8 cellular contexts compared by ENCODE assay signal in the genomic region with DNA sequence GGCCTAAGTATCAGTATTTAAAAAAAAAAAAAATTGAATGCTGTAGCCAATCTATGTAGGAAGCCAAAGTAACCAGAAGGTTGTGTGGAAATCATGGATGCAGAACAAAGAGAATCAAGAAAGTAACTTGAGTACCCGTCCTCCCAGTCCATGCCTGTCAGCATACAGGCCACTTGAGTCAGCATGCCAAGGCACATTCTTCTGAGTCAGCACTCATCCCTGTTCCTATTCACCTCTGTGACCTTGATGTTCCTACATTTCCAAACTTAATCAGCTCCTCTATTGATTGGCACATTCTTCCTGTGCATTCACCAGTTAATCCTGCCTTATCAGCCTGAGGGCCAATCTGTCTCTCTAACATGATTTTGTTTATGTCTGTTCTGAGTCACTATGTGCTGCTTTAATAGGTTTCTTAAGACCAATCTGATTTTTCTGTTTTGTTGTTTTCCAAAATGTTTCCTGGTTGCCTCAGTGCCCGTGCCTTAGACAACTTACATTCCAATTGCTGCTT.
DNase-seq lines count a peak whose midpoint lies in the region; ATAC-seq and TF ChIP-seq lines count a peak whose summit lies in the region.
"Had no signal": no experiment of that assay in that cellular context is flagged by ENCODE, and none has a peak within 500 bp of the region (broad histone marks: within the 10 kb centered on the region; RNA-seq: fewer than 3 reads in every experiment).

No MANE protein-coding gene starts in this region.

- H3K9ac ChIP-seq in skeletal muscle tissue (ENCODE audit: low read depth in 1 of 3, low read length in 3 of 3) = no peak overlapping the region

- no peaks in the 10 kb centered on the region for H3K36me3 ChIP-seq in HEK293 (ENCODE audit: control insufficient read depth in 2 of 2, insufficient read depth in 1 of 2, low read length in 2 of 2)
- H3K36me3 ChIP-seq in skeletal muscle tissue (ENCODE audit: control insufficient read depth in 3 of 3, insufficient read depth in 3 of 3, low read length in 3 of 3) = no peaks in the 10 kb centered on the region
- H3K36me3 ChIP-seq in testis (ENCODE audit: low read depth, missing control alignments) = no peaks in the 10 kb centered on the region

- POLR2A ChIA-PET in HEK293 (lab: Yijun Ruan, JAX) = no interaction called here
- POLR2A ChIA-PET in RWPE1 (lab: Yijun Ruan, JAX; ENCODE audit: low non-redundant PET) = no interaction called here

- H3K4me3 ChIP-seq in HEK293 (ENCODE audit: low read depth, low read length) (no peak overlapping the region), foreskin fibroblast (ENCODE audit: low read depth in 1 of 2, low read length in 2 of 2) (no peak overlapping the region), skeletal muscle tissue (ENCODE audit: low read length in 3 of 3) (no peak overlapping the region), testis (no peak overlapping the region)

- ATAC-seq in HG03469 (IDR thresholded peaks at IDR 0.05; ENCODE audit: unreplicated experiment) = no peak

- H3K27me3 ChIP-seq in skeletal muscle tissue (ENCODE audit: control insufficient read depth in 3 of 3, insufficient read depth in 3 of 3, low read length in 3 of 3) (no peaks in the 10 kb centered on the region), testis (no peaks in the 10 kb centered on the region)

- H3K4me1 ChIP-seq in HEK293 (ENCODE audit: control insufficient read depth, insufficient read depth, low read length) = no peaks in the 10 kb centered on the region
- peaks cover 5 to 10% (median 10%) of the 10 kb centered on the region in 3 donors for H3K4me1 ChIP-seq in skeletal muscle tissue (ENCODE audit: control insufficient read depth in 3 of 3, insufficient read depth in 3 of 3, low read length in 3 of 3)
- no peaks in the 10 kb centered on the region for H3K4me1 ChIP-seq in testis

- H3K9me3 ChIP-seq in HEK293 (ENCODE audit: control insufficient read depth, insufficient read depth, low read depth, low read length) (no peaks in the 10 kb centered on the region), skeletal muscle tissue (ENCODE audit: control insufficient read depth in 3 of 3, low read length in 3 of 3) (no peaks in the 10 kb centered on the region), testis (no peaks in the 10 kb centered on the region)

- TF ChIP-seq CTCF in HEK293 (tag by site-specific recombination; IDR thresholded peaks at IDR 0.05) (no peak), RWPE1 (conservative IDR thresholded peaks at IDR 0.05; ENCODE audit: low read depth) (no peak), foreskin fibroblast (IDR thresholded peaks at IDR 0.05; ENCODE audit: low read depth, low read length) (no peak), testis (IDR thresholded peaks at IDR 0.05) (no peak)

- CTCF ChIA-PET in HEK293 (lab: Yijun Ruan, JAX) = interaction anchor here (0.7 to 1.1 kb wide), 2 partner anchors 171 kb away, joined by 3 to 5 read pairs; no protein-coding TSS in a partner anchor
- CTCF ChIA-PET in RWPE1 (lab: Yijun Ruan, JAX) = interaction anchor here (0.7 to 0.9 kb wide), 2 partner anchors 74 to 171 kb away, joined by 3 read pairs; no protein-coding TSS in a partner anchor

- intact Hi-C loops in testis (cut with DNase I; ENCODE audit: low total_unique reads) = no loop called here

- H3K27ac ChIP-seq in HEK293 (ENCODE audit: extremely low read depth, low read depth, low read length) (no peak overlapping the region), RWPE1 (no peak overlapping the region), skeletal muscle tissue (ENCODE audit: low read depth, low read length) (peak overlapping the region; percentile 28), testis (no peak overlapping the region)

- WGBS in testis, 2 donors = 44 to 53% methylated on average over 2 of the region's 2 CpGs

- DNase-seq in RWPE1 (ENCODE audit: low spot score) (peak; percentile 89), foreskin fibroblast (peak; percentile 86 to 88), cerebellar nuclear complex (lab: John Stamatoyannopoulos, UW) (no peak), testis (no peak)
- DNase-seq: activated CD4-positive, alpha-beta T cell treated with anti-CD3 and anti-CD28 coated beads, Interleukin-2, amount 50 U/mL, for 48 hours had no signal

- TF ChIP-seq POLR2A in testis (IDR thresholded peaks at IDR 0.05) = no peak

TF ChIP-seq in HEK293, 187 proteins besides CTCF, POLR2A, EP300 and RAD21:
- TF ChIP-seq ZNF596 (tag by site-specific recombination; IDR thresholded peaks at IDR 0.05) (no peak), SETDB1 (IDR thresholded peaks at IDR 0.05; ENCODE audit: insufficient read length, low read length) (peak; percentile 26), ZNF776 (tag by site-specific recombination; IDR thresholded peaks at IDR 0.05; ENCODE audit: borderline replicate concordance) (no peak), ZNF426 (tag by site-specific recombination; IDR thresholded peaks at IDR 0.05) (no peak), ZNF660 (tag by site-specific recombination; IDR thresholded peaks at IDR 0.05) (no peak), MZF1 (tag by site-specific recombination; IDR thresholded peaks at IDR 0.05; ENCODE audit: borderline replicate concordance) (no peak), SP3 (tag by site-specific recombination; IDR thresholded peaks at IDR 0.05) (no peak), TRIM28 (IDR thresholded peaks at IDR 0.05; ENCODE audit: borderline replicate concordance, low read length) (peak; percentile 66), ZNF830 (tag by site-specific recombination; IDR thresholded peaks at IDR 0.05; ENCODE audit: low read depth) (no peak), ZNF354C (tag by site-specific recombination; IDR thresholded peaks at IDR 0.05; ENCODE audit: borderline replicate concordance, low read depth) (no peak)
- TF ChIP-seq, protein P1, sequence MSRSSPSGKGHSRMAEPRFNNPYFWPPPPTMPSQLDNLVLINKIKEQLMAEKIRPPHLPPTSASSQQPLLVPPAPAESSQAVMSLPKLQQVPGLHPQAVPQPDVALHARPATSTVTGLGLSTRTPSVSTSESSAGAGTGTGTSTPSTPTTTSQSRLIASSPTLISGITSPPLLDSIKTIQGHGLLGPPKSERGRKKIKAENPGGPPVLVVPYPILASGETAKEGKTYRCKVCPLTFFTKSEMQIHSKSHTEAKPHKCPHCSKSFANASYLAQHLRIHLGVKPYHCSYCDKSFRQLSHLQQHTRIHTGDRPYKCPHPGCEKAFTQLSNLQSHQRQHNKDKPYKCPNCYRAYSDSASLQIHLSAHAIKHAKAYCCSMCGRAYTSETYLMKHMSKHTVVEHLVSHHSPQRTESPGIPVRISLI (tag by site-specific recombination; IDR thresholded peaks at IDR 0.05) = no peak
- TF ChIP-seq, protein P2, sequence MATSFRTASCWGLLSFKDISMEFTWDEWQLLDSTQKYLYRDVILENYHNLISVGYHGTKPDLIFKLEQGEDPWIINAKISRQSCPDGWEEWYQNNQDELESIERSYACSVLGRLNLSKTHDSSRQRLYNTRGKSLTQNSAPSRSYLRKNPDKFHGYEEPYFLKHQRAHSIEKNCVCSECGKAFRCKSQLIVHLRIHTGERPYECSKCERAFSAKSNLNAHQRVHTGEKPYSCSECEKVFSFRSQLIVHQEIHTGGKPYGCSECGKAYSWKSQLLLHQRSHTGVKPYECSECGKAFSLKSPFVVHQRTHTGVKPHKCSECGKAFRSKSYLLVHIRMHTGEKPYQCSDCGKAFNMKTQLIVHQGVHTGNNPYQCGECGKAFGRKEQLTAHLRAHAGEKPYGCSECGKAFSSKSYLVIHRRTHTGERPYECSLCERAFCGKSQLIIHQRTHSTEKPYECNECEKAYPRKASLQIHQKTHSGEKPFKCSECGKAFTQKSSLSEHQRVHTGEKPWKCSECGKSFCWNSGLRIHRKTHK (tag by site-specific recombination; IDR thresholded peaks at IDR 0.05) = no peak
- TF ChIP-seq, protein P3, sequence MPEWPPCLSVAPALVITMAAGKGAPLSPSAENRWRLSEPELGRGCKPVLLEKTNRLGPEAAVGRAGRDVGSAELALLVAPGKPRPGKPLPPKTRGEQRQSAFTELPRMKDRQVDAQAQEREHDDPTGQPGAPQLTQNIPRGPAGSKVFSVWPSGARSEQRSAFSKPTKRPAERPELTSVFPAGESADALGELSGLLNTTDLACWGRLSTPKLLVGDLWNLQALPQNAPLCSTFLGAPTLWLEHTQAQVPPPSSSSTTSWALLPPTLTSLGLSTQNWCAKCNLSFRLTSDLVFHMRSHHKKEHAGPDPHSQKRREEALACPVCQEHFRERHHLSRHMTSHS (tag by site-specific recombination; IDR thresholded peaks at IDR 0.05) = no peak
- TF ChIP-seq, protein P4, sequence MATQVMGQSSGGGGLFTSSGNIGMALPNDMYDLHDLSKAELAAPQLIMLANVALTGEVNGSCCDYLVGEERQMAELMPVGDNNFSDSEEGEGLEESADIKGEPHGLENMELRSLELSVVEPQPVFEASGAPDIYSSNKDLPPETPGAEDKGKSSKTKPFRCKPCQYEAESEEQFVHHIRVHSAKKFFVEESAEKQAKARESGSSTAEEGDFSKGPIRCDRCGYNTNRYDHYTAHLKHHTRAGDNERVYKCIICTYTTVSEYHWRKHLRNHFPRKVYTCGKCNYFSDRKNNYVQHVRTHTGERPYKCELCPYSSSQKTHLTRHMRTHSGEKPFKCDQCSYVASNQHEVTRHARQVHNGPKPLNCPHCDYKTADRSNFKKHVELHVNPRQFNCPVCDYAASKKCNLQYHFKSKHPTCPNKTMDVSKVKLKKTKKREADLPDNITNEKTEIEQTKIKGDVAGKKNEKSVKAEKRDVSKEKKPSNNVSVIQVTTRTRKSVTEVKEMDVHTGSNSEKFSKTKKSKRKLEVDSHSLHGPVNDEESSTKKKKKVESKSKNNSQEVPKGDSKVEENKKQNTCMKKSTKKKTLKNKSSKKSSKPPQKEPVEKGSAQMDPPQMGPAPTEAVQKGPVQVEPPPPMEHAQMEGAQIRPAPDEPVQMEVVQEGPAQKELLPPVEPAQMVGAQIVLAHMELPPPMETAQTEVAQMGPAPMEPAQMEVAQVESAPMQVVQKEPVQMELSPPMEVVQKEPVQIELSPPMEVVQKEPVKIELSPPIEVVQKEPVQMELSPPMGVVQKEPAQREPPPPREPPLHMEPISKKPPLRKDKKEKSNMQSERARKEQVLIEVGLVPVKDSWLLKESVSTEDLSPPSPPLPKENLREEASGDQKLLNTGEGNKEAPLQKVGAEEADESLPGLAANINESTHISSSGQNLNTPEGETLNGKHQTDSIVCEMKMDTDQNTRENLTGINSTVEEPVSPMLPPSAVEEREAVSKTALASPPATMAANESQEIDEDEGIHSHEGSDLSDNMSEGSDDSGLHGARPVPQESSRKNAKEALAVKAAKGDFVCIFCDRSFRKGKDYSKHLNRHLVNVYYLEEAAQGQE (tag by site-specific recombination; IDR thresholded peaks at IDR 0.05) = no peak

Comparison
In these comparisons a context has a peak if more than half of its experiments do, and no peak if none do; other contexts are left out.
1. DNase-seq: peak in RWPE1 (single experiment) and foreskin fibroblast (2 of 2); none in cerebellar nuclear complex (0 of 2) and testis (single experiment).